Comparison of ENCODE assay signal across 1 cellular context in genomic region chr10:118482393-118483331, GRCh38.
TF ChIP-seq lines count a peak whose summit lies in the region.

No MANE protein-coding gene starts in this region.

TF ChIP-seq in K562, 482 proteins besides CTCF, POLR2A, EP300 and RAD21 (continued from another document and continues in another):
- TF ChIP-seq ARID4B (CRISPR knock-in tag; IDR thresholded peaks at IDR 0.05) (no peak), TSHZ1 (CRISPR knock-in tag; IDR thresholded peaks at IDR 0.05) (no peak), ZNF77 (CRISPR knock-in tag; IDR thresholded peaks at IDR 0.05) (no peak), POLR2G (IDR thresholded peaks at IDR 0.05; ENCODE audit: low read depth, low read length) (0 out of 2 replicates have a peak, but pooled peaks have one; percentile 34), SIX5 (IDR thresholded peaks at IDR 0.05; ENCODE audit: borderline replicate concordance in 1 of 2, insufficient read depth in 1 of 2, low read depth in 1 of 2, low read length in 2 of 2) (no peak), ATF6 (CRISPR knock-in tag; IDR thresholded peaks at IDR 0.05) (no peak), BRD4 (IDR thresholded peaks at IDR 0.05) (no peak), SOX6 (IDR thresholded peaks at IDR 0.05) (peak; percentile 64), KLF13 (tag; IDR thresholded peaks at IDR 0.05; ENCODE audit: borderline replicate concordance, low read depth) (no peak), ESRRB (CRISPR knock-in tag; IDR thresholded peaks at IDR 0.05; ENCODE audit: borderline replicate concordance) (no peak), MTA3 (IDR thresholded peaks at IDR 0.05; ENCODE audit: borderline replicate concordance) (0 out of 2 replicates have a peak, but pooled peaks have one; percentile 5), ZNF41 (CRISPR knock-in tag; conservative IDR thresholded peaks at IDR 0.05) (no peak), HMG20A (CRISPR knock-in tag; conservative IDR thresholded peaks at IDR 0.05) (no peak), HDGF (IDR thresholded peaks at IDR 0.05) (no peak), ZBED1 (IDR thresholded peaks at IDR 0.05) (no peak), KAT2B (IDR thresholded peaks at IDR 0.05; ENCODE audit: low read depth, low read length) (no peak), LEF1 (IDR thresholded peaks at IDR 0.05) (peak; percentile 91), ZZZ3 (IDR thresholded peaks at IDR 0.05) (no peak), ESRRA (IDR thresholded peaks at IDR 0.05; ENCODE audit: borderline replicate concordance, low read depth) (no peak), NR2F6 (CRISPR knock-in tag; IDR thresholded peaks at IDR 0.05) (no peak), CTBP1 (IDR thresholded peaks at IDR 0.05; ENCODE audit: borderline replicate concordance) (peak; percentile 63), IRF9 (tag; IDR thresholded peaks at IDR 0.05) (no peak), VEZF1 (CRISPR knock-in tag; IDR thresholded peaks at IDR 0.05) (peak; percentile 19), CBX8 (IDR thresholded peaks at IDR 0.05; ENCODE audit: borderline replicate concordance, extremely low read depth, low read depth, low read length, poor library complexity, severe bottlenecking) (no peak), PML (IDR thresholded peaks at IDR 0.05; ENCODE audit: low read length) (peak; percentile 71; the same call in 1 of the 2 replicates), KLF1 (tag; IDR thresholded peaks at IDR 0.05) (no peak), NCOA2 (IDR thresholded peaks at IDR 0.05; ENCODE audit: partially characterized antibody in 2 of 2) (no peak), DIDO1 (tag; IDR thresholded peaks at IDR 0.05; ENCODE audit: low read depth) (no peak), HMGN3 (IDR thresholded peaks at IDR 0.05; ENCODE audit: borderline replicate concordance, extremely low read depth, insufficient read length, low read depth, low read length) (peak; percentile 92), GTF2F1 (IDR thresholded peaks at IDR 0.05; ENCODE audit: low read depth, low read length) (no peak), CC2D1A (IDR thresholded peaks at IDR 0.05) (no peak), ZNF316 (IDR thresholded peaks at IDR 0.05) (peak; percentile 81), BRCA1 (IDR thresholded peaks at IDR 0.05) (no peak), BRCA1 (CRISPR knock-in tag; IDR thresholded peaks at IDR 0.05) (no peak), ZNF717 (CRISPR knock-in tag; IDR thresholded peaks at IDR 0.05) (no peak), ZBTB11 (CRISPR knock-in tag; IDR thresholded peaks at IDR 0.05) (0 out of 6 replicates have a peak, but pooled peaks of 1 of the 3 experiments have one; percentile 48), USF1 (CRISPR knock-in tag; IDR thresholded peaks at IDR 0.05) (no peak), GABPB1 (CRISPR knock-in tag; IDR thresholded peaks at IDR 0.05) (peak; percentile 54; the same call in 1 of the 2 replicates), MEF2D (tag; conservative IDR thresholded peaks at IDR 0.05; ENCODE audit: low read depth) (0 out of 2 replicates have a peak, but pooled peaks have one; percentile 39), CHCHD3 (CRISPR knock-in tag; IDR thresholded peaks at IDR 0.05) (no peak), PRPF4 (IDR thresholded peaks at IDR 0.05; ENCODE audit: insufficient read depth, low read depth, low read length, poor library complexity, severe bottlenecking) (no peak), EP400 (IDR thresholded peaks at IDR 0.05) (peak; percentile 55; the same call in 1 of the 2 replicates), RBM34 (IDR thresholded peaks at IDR 0.05; ENCODE audit: borderline replicate concordance, insufficient read depth, low read length) (no peak), SMARCA5 (IDR thresholded peaks at IDR 0.05) (no peak), AFF1 (IDR thresholded peaks at IDR 0.05; ENCODE audit: low read depth in 1 of 2, partially characterized antibody in 2 of 2) (peak in 1 of 2 experiments; percentile 29)
